In genomic region chr4:148445071-148445902, GRCh38 we compare ENCODE assay signal across 8 cellular contexts. TPM values are rescaled to one million over a fixed set of nuclear protein-coding genes. Genes with fewer than 3 reads are reported as not detected.
A peak's percentile ranks its signal among the peaks of the same experiment; 100 is the strongest.
DNase-seq lines count a peak whose midpoint lies in the region; ATAC-seq and TF ChIP-seq lines count a peak whose summit lies in the region.

No MANE protein-coding gene starts in this region.

- H3K4me3 ChIP-seq in GM06990 (replicated peaks; ENCODE audit: low read depth, low read length) (peak overlapping the region; percentile 60), endodermal cell (ENCODE audit: low read length) (peak overlapping the region; percentile 88)

- H3K9me3 ChIP-seq in endodermal cell (ENCODE audit: control insufficient read depth, low read length) = no peaks in the 10 kb centered on the region

- H3K9me3 Mint-ChIP-seq in endodermal cell = no peaks in the 10 kb centered on the region

- ATAC-seq in HG02571 (IDR thresholded peaks at IDR 0.05; ENCODE audit: unreplicated experiment) = no peak
- no peak for ATAC-seq in HG03280 (IDR thresholded peaks at IDR 0.05; ENCODE audit: unreplicated experiment)

- DNase-seq in GM06990 (ENCODE audit: extremely low read depth, insufficient read length) = peak; percentile 41
- DNase-seq in HuH-7 (ENCODE audit: low spot score) = peak; percentile 34
- peak; percentile 9 to 34 (median 23) for DNase-seq in activated CD8-positive, alpha-beta memory T cell treated with anti-CD3 and anti-CD28 coated beads for 48 hours (ENCODE audit: low read depth in 2 of 3, low spot score in 2 of 3)
- DNase-seq in endodermal cell = peak; percentile 84
- DNase-seq in mucosa of gallbladder (ENCODE audit: low spot score) = peak; percentile 35
- peak; percentile 46 to 49 for DNase-seq in stimulated activated CD8-positive, alpha-beta memory T cell treated with anti-CD3 and anti-CD28 coated beads, Interleukin-2, amount 100 ng/mL, for 48 hours (ENCODE audit: low read depth in 2 of 2)

- no peaks in the 10 kb centered on the region for H3K36me3 ChIP-seq in GM06990 (ENCODE audit: control insufficient read depth, insufficient read depth, low read length)
- H3K36me3 ChIP-seq in endodermal cell (ENCODE audit: control insufficient read depth, insufficient read depth, low read length) = no peaks in the 10 kb centered on the region

- H3K27me3 Mint-ChIP-seq in endodermal cell (ENCODE audit: insufficient read depth) = peaks cover 80% of the 10 kb centered on the region

- TF ChIP-seq CTCF in GM06990 (IDR thresholded peaks at IDR 0.05; ENCODE audit: insufficient read depth, low read length, poor library complexity, severe bottlenecking) = no peak
- no peak for TF ChIP-seq CTCF in endodermal cell (conservative IDR thresholded peaks at IDR 0.05)

- WGBS in endodermal cell (ENCODE audit: insufficient coverage in 1 of 2, insufficient read length in 1 of 2), 2 experiments = 0% methylated on average over 5 to 102 of the region's 103 CpGs

- no peaks in the 10 kb centered on the region for H3K4me1 ChIP-seq in endodermal cell (ENCODE audit: control insufficient read depth, insufficient read depth, low read length)

- H3K36me3 Mint-ChIP-seq in endodermal cell (ENCODE audit: low read depth) = no peaks in the 10 kb centered on the region

- no peak overlapping the region for H3K9ac ChIP-seq in endodermal cell (ENCODE audit: extremely low read depth, low read length, poor library complexity, severe bottlenecking)

- no peak overlapping the region for H3K27ac Mint-ChIP-seq in endodermal cell

- H3K27me3 ChIP-seq in GM06990 (replicated peaks; ENCODE audit: control insufficient read depth, insufficient read depth, low read length) (no peaks in the 10 kb centered on the region; the same call in none of the 2 replicates), endodermal cell (ENCODE audit: control insufficient read depth, insufficient read depth, low read length, poor library complexity, severe bottlenecking) (peaks cover 83% of the 10 kb centered on the region)

- H3K27ac ChIP-seq in endodermal cell (ENCODE audit: low read depth, low read length) = no peak overlapping the region

- H3K4me3 Mint-ChIP-seq in endodermal cell = peak overlapping the region; percentile 77

- peaks cover 10% of the 10 kb centered on the region for H3K4me1 Mint-ChIP-seq in endodermal cell

RNA-seq across cellular contexts. Expression of gene NR3C2, which starts 3.1 kb away (rescaled TPM):
- total RNA-seq in endodermal cell = under 1 TPM; 0.44 to 0.82 TPM
- polyA plus RNA-seq in endodermal cell (2013, experiment 1 of 2) = 0.25 TPM
- 0.21 TPM for polyA plus RNA-seq in endodermal cell (2013, experiment 2 of 2)
- 29.4 TPM for total RNA-seq in mucosa of gallbladder

Comparison
In these comparisons a context has a peak if more than half of its experiments do, and no peak if none do; other contexts are left out.
1. DNase-seq: peak in every context shown above with its lines; median percentile 84 in endodermal cell; 48 in stimulated activated CD8-positive, alpha-beta memory T cell treated with anti-CD3 and anti-CD28 coated beads, Interleukin-2, amount 100 ng/mL, for 48 hours; 41 in GM06990; 35 in mucosa of gallbladder; 34 in HuH-7; 23 in activated CD8-positive, alpha-beta memory T cell treated with anti-CD3 and anti-CD28 coated beads for 48 hours.
2. RNA of gene NR3C2, which starts 3.1 kb away (total RNA-seq): 29.4 TPM in mucosa of gallbladder (single experiment); 0.44 to 0.82 TPM in endodermal cell; every median in the first group is over 10 times any median in the second.